1 cellular context compared by ENCODE assay signal in the genomic region with DNA sequence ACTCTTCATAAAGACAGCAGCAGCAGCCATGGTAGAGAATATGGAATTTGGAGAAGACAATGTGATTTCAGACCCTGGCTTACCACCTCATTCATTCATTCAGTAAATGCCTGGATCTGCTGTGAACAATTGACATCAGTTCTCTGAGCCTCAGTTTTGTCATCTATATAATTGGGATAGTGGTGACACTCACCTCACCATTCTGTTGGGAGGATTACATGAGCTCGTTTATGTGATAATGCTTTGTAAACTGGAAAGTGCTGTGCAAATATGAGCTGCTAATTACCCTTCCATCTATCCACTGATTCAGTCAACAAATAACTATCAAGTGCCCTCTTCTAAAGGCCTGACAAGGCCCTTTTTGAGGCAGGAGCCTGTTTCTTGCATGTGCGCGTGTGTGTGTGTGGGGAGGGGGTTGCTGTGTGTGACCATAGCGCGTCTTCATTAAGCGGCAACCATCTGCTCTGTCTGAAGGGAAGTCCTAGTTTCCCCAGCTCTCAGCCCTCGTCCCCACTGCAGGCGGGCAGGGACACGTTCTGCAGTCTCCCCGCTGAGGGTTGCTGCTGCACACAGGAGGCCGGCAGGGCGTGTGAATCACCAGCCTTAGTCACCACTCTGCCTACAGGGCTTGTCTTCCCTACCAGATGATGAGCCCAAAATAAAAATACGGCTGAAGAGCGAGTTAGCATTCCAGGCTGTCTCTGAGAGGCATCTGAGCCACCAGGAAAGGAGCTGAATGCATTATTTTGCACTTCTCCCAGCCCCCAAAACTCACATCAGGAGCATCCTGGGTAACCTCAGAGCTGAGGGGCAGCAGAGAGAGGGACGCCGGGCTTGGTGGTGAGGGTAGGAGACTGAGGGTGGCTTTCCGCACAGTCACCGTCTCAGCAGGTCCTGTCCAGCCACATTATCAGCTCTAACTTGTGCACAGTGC.
TF ChIP-seq lines count a peak whose summit lies in the region.

No MANE protein-coding gene starts in this region.

TF ChIP-seq in IMR-90, 13 proteins besides CTCF, POLR2A, EP300 and RAD21 (continued from another document):
- TF ChIP-seq CEBPB (IDR thresholded peaks at IDR 0.05; ENCODE audit: low read depth, low read length) (no peak), RFX5 (IDR thresholded peaks at IDR 0.05; ENCODE audit: low read depth, low read length) (no peak)
- TF ChIP-seq, protein P1, sequence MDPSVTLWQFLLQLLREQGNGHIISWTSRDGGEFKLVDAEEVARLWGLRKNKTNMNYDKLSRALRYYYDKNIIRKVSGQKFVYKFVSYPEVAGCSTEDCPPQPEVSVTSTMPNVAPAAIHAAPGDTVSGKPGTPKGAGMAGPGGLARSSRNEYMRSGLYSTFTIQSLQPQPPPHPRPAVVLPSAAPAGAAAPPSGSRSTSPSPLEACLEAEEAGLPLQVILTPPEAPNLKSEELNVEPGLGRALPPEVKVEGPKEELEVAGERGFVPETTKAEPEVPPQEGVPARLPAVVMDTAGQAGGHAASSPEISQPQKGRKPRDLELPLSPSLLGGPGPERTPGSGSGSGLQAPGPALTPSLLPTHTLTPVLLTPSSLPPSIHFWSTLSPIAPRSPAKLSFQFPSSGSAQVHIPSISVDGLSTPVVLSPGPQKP (IDR thresholded peaks at IDR 0.05; ENCODE audit: borderline replicate concordance, low read depth, low read length), result no peak
